In the genomic region with DNA sequence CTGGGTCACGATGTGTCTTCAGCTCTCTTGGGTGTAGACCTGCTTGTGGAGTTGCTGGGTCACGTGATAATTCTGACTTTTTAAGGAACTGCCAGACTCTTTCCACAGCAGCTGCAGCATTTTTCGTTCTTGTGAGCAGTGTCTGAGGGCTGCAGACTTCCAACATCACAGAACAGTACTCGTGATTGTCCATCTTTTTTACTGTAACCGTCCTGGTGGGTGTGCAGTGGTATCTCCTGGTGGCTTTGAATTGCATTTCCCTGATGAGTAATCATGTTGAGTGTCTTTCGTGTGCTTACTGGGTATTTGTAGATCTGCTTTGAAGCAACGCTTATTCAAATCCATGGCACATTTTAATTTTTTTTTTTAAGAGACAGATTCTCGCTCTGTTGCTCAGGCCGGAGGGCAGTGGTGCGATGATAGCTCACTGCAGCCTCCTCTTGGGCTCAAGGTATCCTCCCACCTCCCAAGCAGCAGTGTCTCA, we compare ENCODE assay signal across 1 cellular context.
TF ChIP-seq lines count a peak whose summit lies in the region.

No MANE protein-coding gene starts in this region.

TF ChIP-seq in HepG2, 621 proteins besides CTCF, POLR2A, EP300 and RAD21 (continued from another document):
- TF ChIP-seq, protein P1, sequence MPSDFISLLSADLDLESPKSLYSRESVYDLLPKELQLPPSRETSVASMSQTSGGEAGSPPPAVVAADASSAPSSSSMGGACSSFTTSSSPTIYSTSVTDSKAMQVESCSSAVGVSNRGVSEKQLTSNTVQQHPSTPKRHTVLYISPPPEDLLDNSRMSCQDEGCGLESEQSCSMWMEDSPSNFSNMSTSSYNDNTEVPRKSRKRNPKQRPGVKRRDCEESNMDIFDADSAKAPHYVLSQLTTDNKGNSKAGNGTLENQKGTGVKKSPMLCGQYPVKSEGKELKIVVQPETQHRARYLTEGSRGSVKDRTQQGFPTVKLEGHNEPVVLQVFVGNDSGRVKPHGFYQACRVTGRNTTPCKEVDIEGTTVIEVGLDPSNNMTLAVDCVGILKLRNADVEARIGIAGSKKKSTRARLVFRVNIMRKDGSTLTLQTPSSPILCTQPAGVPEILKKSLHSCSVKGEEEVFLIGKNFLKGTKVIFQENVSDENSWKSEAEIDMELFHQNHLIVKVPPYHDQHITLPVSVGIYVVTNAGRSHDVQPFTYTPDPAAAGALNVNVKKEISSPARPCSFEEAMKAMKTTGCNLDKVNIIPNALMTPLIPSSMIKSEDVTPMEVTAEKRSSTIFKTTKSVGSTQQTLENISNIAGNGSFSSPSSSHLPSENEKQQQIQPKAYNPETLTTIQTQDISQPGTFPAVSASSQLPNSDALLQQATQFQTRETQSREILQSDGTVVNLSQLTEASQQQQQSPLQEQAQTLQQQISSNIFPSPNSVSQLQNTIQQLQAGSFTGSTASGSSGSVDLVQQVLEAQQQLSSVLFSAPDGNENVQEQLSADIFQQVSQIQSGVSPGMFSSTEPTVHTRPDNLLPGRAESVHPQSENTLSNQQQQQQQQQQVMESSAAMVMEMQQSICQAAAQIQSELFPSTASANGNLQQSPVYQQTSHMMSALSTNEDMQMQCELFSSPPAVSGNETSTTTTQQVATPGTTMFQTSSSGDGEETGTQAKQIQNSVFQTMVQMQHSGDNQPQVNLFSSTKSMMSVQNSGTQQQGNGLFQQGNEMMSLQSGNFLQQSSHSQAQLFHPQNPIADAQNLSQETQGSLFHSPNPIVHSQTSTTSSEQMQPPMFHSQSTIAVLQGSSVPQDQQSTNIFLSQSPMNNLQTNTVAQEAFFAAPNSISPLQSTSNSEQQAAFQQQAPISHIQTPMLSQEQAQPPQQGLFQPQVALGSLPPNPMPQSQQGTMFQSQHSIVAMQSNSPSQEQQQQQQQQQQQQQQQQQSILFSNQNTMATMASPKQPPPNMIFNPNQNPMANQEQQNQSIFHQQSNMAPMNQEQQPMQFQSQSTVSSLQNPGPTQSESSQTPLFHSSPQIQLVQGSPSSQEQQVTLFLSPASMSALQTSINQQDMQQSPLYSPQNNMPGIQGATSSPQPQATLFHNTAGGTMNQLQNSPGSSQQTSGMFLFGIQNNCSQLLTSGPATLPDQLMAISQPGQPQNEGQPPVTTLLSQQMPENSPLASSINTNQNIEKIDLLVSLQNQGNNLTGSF (CRISPR knock-in tag; IDR thresholded peaks at IDR 0.05), result no peak
- no peak for TF ChIP-seq ZBTB1 (CRISPR knock-in tag; IDR thresholded peaks at IDR 0.05; ENCODE audit: borderline replicate concordance)
- TF ChIP-seq, protein P2, sequence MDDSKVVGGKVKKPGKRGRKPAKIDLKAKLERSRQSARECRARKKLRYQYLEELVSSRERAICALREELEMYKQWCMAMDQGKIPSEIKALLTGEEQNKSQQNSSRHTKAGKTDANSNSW (CRISPR knock-in tag; IDR thresholded peaks at IDR 0.05; ENCODE audit: borderline replicate concordance), result no peak
- TF ChIP-seq SCMH1 (CRISPR knock-in tag; IDR thresholded peaks at IDR 0.05; ENCODE audit: borderline replicate concordance), result no peak
- TF ChIP-seq ZNF558 (CRISPR knock-in tag; IDR thresholded peaks at IDR 0.05; ENCODE audit: borderline replicate concordance), result no peak
- TF ChIP-seq ZNF629 (CRISPR knock-in tag; conservative IDR thresholded peaks at IDR 0.05), result no peak
- no peak for TF ChIP-seq MLLT10 (CRISPR knock-in tag; IDR thresholded peaks at IDR 0.05)
- TF ChIP-seq GATAD2A (CRISPR knock-in tag; IDR thresholded peaks at IDR 0.05), result no peak
- TF ChIP-seq NFE2 (CRISPR knock-in tag; IDR thresholded peaks at IDR 0.05), result no peak
- TF ChIP-seq MED1 (CRISPR knock-in tag; IDR thresholded peaks at IDR 0.05), result no peak
- TF ChIP-seq, protein P3, sequence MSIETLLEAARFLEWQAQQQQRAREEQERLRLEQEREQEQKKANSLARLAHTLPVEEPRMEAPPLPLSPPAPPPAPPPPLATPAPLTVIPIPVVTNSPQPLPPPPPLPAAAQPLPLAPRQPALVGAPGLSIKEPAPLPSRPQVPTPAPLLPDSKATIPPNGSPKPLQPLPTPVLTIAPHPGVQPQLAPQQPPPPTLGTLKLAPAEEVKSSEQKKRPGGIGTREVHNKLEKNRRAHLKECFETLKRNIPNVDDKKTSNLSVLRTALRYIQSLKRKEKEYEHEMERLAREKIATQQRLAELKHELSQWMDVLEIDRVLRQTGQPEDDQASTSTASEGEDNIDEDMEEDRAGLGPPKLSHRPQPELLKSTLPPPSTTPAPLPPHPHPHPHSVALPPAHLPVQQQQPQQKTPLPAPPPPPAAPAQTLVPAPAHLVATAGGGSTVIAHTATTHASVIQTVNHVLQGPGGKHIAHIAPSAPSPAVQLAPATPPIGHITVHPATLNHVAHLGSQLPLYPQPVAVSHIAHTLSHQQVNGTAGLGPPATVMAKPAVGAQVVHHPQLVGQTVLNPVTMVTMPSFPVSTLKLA (IDR thresholded peaks at IDR 0.05), result no peak
- TF ChIP-seq, protein P4, sequence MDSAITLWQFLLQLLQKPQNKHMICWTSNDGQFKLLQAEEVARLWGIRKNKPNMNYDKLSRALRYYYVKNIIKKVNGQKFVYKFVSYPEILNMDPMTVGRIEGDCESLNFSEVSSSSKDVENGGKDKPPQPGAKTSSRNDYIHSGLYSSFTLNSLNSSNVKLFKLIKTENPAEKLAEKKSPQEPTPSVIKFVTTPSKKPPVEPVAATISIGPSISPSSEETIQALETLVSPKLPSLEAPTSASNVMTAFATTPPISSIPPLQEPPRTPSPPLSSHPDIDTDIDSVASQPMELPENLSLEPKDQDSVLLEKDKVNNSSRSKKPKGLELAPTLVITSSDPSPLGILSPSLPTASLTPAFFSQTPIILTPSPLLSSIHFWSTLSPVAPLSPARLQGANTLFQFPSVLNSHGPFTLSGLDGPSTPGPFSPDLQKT (CRISPR knock-in tag; IDR thresholded peaks at IDR 0.05; ENCODE audit: borderline replicate concordance), result no peak
